14 cellular contexts compared by ENCODE assay signal in genomic region chr2:207601774-207602173, GRCh38. TPM values are rescaled to one million over a fixed set of nuclear protein-coding genes. Genes with fewer than 3 reads are reported as not detected.
DNase-seq lines count a peak whose midpoint lies in the region; ATAC-seq, FAIRE-seq and TF ChIP-seq lines count a peak whose summit lies in the region.
"Had no signal": no experiment of that assay in that cellular context is flagged by ENCODE, and none has a peak within 500 bp of the region (broad histone marks: within the 10 kb centered on the region; RNA-seq: fewer than 3 reads in every experiment).

No MANE protein-coding gene starts in this region.

- H3K4me2 ChIP-seq in neuronal stem cell (ENCODE audit: insufficient read depth, low read length, poor library complexity, severe bottlenecking): no peak overlapping the region

- H3K4me3 Mint-ChIP-seq in activated naive CD8-positive, alpha-beta T cell treated with anti-CD3 and anti-CD28 coated beads for 36 hours: no peak overlapping the region
- no peak overlapping the region for H3K4me3 Mint-ChIP-seq in memory B cell
- H3K4me3 Mint-ChIP-seq: activated CD4-positive, alpha-beta T cell treated with anti-CD3 and anti-CD28 coated beads for 36 hours had no signal

- peak; percentile 12 for DNase-seq in NCI-H146 (lab: John Stamatoyannopoulos, UW)
- no peak for DNase-seq in NCI-H146 treated with DMSO at 0.1 percent for 48 hours (lab: John Stamatoyannopoulos, UW; ENCODE audit: unreplicated experiment)
- DNase-seq in D721Med (ENCODE audit: insufficient read length, low spot score): no peak
- no peak for DNase-seq in activated naive CD8-positive, alpha-beta T cell treated with anti-CD3 and anti-CD28 coated beads for 36 hours
- DNase-seq in memory B cell (ENCODE audit: low spot score in 2 of 2): no peak
- no peak for DNase-seq in neuronal stem cell (ENCODE audit: low spot score)
- DNase-seq: activated CD4-positive, alpha-beta T cell treated with anti-CD3 and anti-CD28 coated beads for 36 hours; AML-193; left ventricle myocardium inferior; RPMI8226; substantia nigra had no signal

- H3K9ac ChIP-seq in neuronal stem cell (ENCODE audit: low read depth, low read length, poor library complexity): no peak overlapping the region

- no peaks in the 10 kb centered on the region for H3K9me3 ChIP-seq in neuronal stem cell (replicated peaks in 1 of 2; ENCODE audit: control insufficient read depth in 2 of 2, insufficient read depth in 1 of 2, low read depth in 1 of 2, low read length in 2 of 2)
- H3K9me3 ChIP-seq: left ventricle myocardium inferior had no signal

- ATAC-seq in memory B cell (ENCODE audit: low read depth): no peak
- no peak for ATAC-seq in GM19463 (IDR thresholded peaks at IDR 0.05; ENCODE audit: unreplicated experiment)
- no peak for ATAC-seq in GM18520 (IDR thresholded peaks at IDR 0.05; ENCODE audit: unreplicated experiment)
- ATAC-seq: activated CD4-positive, alpha-beta T cell treated with anti-CD3 and anti-CD28 coated beads for 36 hours had no signal

- no peak overlapping the region for H3K4me3 ChIP-seq in neuronal stem cell (ENCODE audit: low read length in 2 of 2)
- H3K4me3 ChIP-seq: left ventricle myocardium inferior had no signal

- peak; percentile 96 for FAIRE-seq in D721Med (lab: Jason Lieb, UNC)

- H3K27ac Mint-ChIP-seq in activated naive CD8-positive, alpha-beta T cell treated with anti-CD3 and anti-CD28 coated beads for 36 hours: peak overlapping the region; percentile 50
- H3K27ac Mint-ChIP-seq in memory B cell: peak overlapping the region; percentile 82
- H3K27ac Mint-ChIP-seq: activated CD4-positive, alpha-beta T cell treated with anti-CD3 and anti-CD28 coated beads for 36 hours had no signal

- no peak overlapping the region for H3K18ac ChIP-seq in neuronal stem cell (ENCODE audit: low read length)

- no peak overlapping the region for H3K4ac ChIP-seq in neuronal stem cell (ENCODE audit: low read length)

- H4K91ac ChIP-seq in neuronal stem cell (ENCODE audit: low read depth, low read length, poor library complexity): no peak overlapping the region

- H2AK5ac ChIP-seq in neuronal stem cell (ENCODE audit: low read depth, low read length): no peak overlapping the region

- no CpG with 5 or more reads among the region's 1 CpG for WGBS in neuronal stem cell (ENCODE audit: extremely low coverage in 2 of 2, insufficient read length in 2 of 2, insufficient replicate concordance in 1 of 2), 2 donors

- no peaks in the 10 kb centered on the region for H3K4me1 ChIP-seq in neuronal stem cell (ENCODE audit: control insufficient read depth in 2 of 2, insufficient read depth in 1 of 2, low read depth in 1 of 2, low read length in 2 of 2)

- no peak for TF ChIP-seq CTCF in D721Med (IDR thresholded peaks at IDR 0.05; ENCODE audit: insufficient read depth, missing control alignments)

- H3K36me3 Mint-ChIP-seq in activated naive CD8-positive, alpha-beta T cell treated with anti-CD3 and anti-CD28 coated beads for 36 hours: peaks cover 28% of the 10 kb centered on the region
- H3K36me3 Mint-ChIP-seq in memory B cell: peaks cover 15% of the 10 kb centered on the region

- no peaks in the 10 kb centered on the region for H3K27me3 Mint-ChIP-seq in activated naive CD8-positive, alpha-beta T cell treated with anti-CD3 and anti-CD28 coated beads for 36 hours
- H3K27me3 Mint-ChIP-seq in memory B cell: no peaks in the 10 kb centered on the region
- H3K27me3 Mint-ChIP-seq: activated CD4-positive, alpha-beta T cell treated with anti-CD3 and anti-CD28 coated beads for 36 hours had no signal

- H3K23ac ChIP-seq in neuronal stem cell (ENCODE audit: low read depth, low read length, poor library complexity): no peak overlapping the region

- H3K14ac ChIP-seq in neuronal stem cell (ENCODE audit: low read length): no peak overlapping the region

- no peak overlapping the region for H2AFZ ChIP-seq in neuronal stem cell (ENCODE audit: low read length)

- H2BK120ac ChIP-seq in neuronal stem cell (ENCODE audit: low read depth, low read length): no peak overlapping the region

- no peak overlapping the region for H2BK12ac ChIP-seq in neuronal stem cell (ENCODE audit: low read length)

- H3K27me3 ChIP-seq in neuronal stem cell (ENCODE audit: control insufficient read depth in 3 of 3, insufficient read depth in 3 of 3, low read depth in 1 of 3, low read length in 3 of 3): no peaks in the 10 kb centered on the region

- H3K9me3 Mint-ChIP-seq in activated naive CD8-positive, alpha-beta T cell treated with anti-CD3 and anti-CD28 coated beads for 36 hours: no peaks in the 10 kb centered on the region
- no peaks in the 10 kb centered on the region for H3K9me3 Mint-ChIP-seq in memory B cell

- no peak overlapping the region for H2BK15ac ChIP-seq in neuronal stem cell (ENCODE audit: low read length)

- peaks cover 24% of the 10 kb centered on the region for H3K4me1 Mint-ChIP-seq in activated naive CD8-positive, alpha-beta T cell treated with anti-CD3 and anti-CD28 coated beads for 36 hours
- H3K4me1 Mint-ChIP-seq in memory B cell: peaks cover 18% of the 10 kb centered on the region

- H3K79me1 ChIP-seq in neuronal stem cell (ENCODE audit: low read depth, low read length): no peaks in the 10 kb centered on the region

- peaks cover 0 to 82% of the 10 kb centered on the region in 2 donors for H3K36me3 ChIP-seq in neuronal stem cell (replicated peaks in 1 of 2; ENCODE audit: control insufficient read depth in 2 of 2, insufficient read depth in 2 of 2, low read length in 2 of 2)

- no peak overlapping the region for H2BK5ac ChIP-seq in neuronal stem cell (ENCODE audit: low read length)

- no peak overlapping the region for H3K27ac ChIP-seq in neuronal stem cell (replicated peaks; ENCODE audit: low read length)
- H3K27ac ChIP-seq: 22Rv1, left ventricle myocardium inferior had no signal

- no peak overlapping the region for H4K8ac ChIP-seq in neuronal stem cell (ENCODE audit: low read depth, low read length)

RNA-seq across cellular contexts. Expression of gene METTL21A, which starts 23.4 kb away (rescaled TPM):
- total RNA-seq in activated naive CD8-positive, alpha-beta T cell treated with anti-CD3 and anti-CD28 coated beads for 36 hours: 10 to 100 TPM; 33.7 to 39.2 TPM
- 58.1 TPM for polyA plus RNA-seq in neuronal stem cell (2013, experiment 1 of 2)
- 58.4 TPM for polyA plus RNA-seq in neuronal stem cell (2013, experiment 2 of 2)
